In genomic region chr3:126441256-126441880, GRCh38 we compare ENCODE assay signal across 33 cellular contexts. TPM values are rescaled to one million over a fixed set of nuclear protein-coding genes. Genes with fewer than 3 reads are reported as not detected.
DNase-seq lines count a peak whose midpoint lies in the region; ATAC-seq and TF ChIP-seq lines count a peak whose summit lies in the region.
"Had no signal": no experiment of that assay in that cellular context is flagged by ENCODE, and none has a peak within 500 bp of the region (broad histone marks: within the 10 kb centered on the region; RNA-seq: fewer than 3 reads in every experiment).

No MANE protein-coding gene starts in this region.

- no TSS peak for BruUV-seq in Panc1 (replicated peaks; lab: Mats Ljungman, UMichigan)

- H3K27me3 ChIP-seq in Panc1 (ENCODE audit: control insufficient read depth, insufficient read depth, low read length) = no peaks in the 10 kb centered on the region
- H3K27me3 ChIP-seq: transverse colon had no signal

- no peak overlapping the region for H3K4me3 ChIP-seq in Panc1 (ENCODE audit: low read depth in 2 of 2, low read length in 2 of 2)
- H3K4me3 ChIP-seq: PC-9, smooth muscle cell, transverse colon had no signal

- no peaks in the 10 kb centered on the region for H3K9me3 ChIP-seq in Panc1 (ENCODE audit: control insufficient read depth, insufficient read depth, low read depth, low read length)
- H3K9me3 ChIP-seq: transverse colon had no signal

- ATAC-seq in Panc1 (peak; percentile 23; the same call in 1 of the 2 replicates), WTC11 (no peak), HG03196 (IDR thresholded peaks at IDR 0.05; ENCODE audit: unreplicated experiment) (no peak), left lobe of liver (no peak), GM21737 (IDR thresholded peaks at IDR 0.05; ENCODE audit: unreplicated experiment) (no peak)
- ATAC-seq in stimulated activated naive B cell treated with anti-CD40 and anti-IgM and Interleukin-4, amounts not matched to agents 10 μg/mL and 1 μg/mL and 100 μg/mL, for 72 hours (replicated peaks) = no peak
- ATAC-seq: HCT116; HepG2; naive thymus-derived CD8-positive, alpha-beta T cell had no signal

- no peak overlapping the region for H3K4me3 Mint-ChIP-seq in WTC11
- H3K4me3 Mint-ChIP-seq in stimulated activated naive B cell treated with anti-CD40 and anti-IgM and Interleukin-4, amounts not matched to agents 10 μg/mL and 1 μg/mL and 100 μg/mL, for 72 hours = no peak overlapping the region
- H3K4me3 Mint-ChIP-seq: activated CD4-positive, alpha-beta T cell treated with anti-CD3 and anti-CD28 coated beads, Interleukin-2, amount 10 ng/mL, durations not matched to agents 24 days and 14 days had no signal

- intact Hi-C loops in Panc1 (cut with micrococcal nuclease; ENCODE audit: unreplicated experiment) = no loop called here

- H3K4me1 Mint-ChIP-seq in WTC11 = peaks cover 26% of the 10 kb centered on the region
- H3K4me1 Mint-ChIP-seq in stimulated activated naive B cell treated with anti-CD40 and anti-IgM and Interleukin-4, amounts not matched to agents 10 μg/mL and 1 μg/mL and 100 μg/mL, for 72 hours = no peaks in the 10 kb centered on the region
- H3K4me1 Mint-ChIP-seq: activated CD4-positive, alpha-beta T cell treated with anti-CD3 and anti-CD28 coated beads, Interleukin-2, amount 10 ng/mL, durations not matched to agents 24 days and 14 days had no signal

- H3K9me3 Mint-ChIP-seq in WTC11 = no peaks in the 10 kb centered on the region
- H3K9me3 Mint-ChIP-seq in stimulated activated naive B cell treated with anti-CD40 and anti-IgM and Interleukin-4, amounts not matched to agents 10 μg/mL and 1 μg/mL and 100 μg/mL, for 72 hours = no peaks in the 10 kb centered on the region
- H3K9me3 Mint-ChIP-seq: activated CD4-positive, alpha-beta T cell treated with anti-CD3 and anti-CD28 coated beads, Interleukin-2, amount 10 ng/mL, durations not matched to agents 24 days and 14 days; naive thymus-derived CD8-positive, alpha-beta T cell had no signal

- in situ Hi-C loops in Panc1 (cut with HindIII; ENCODE audit: low pct_unique_long_range_greater_than_20kb, low sequenced_read_pairs) = no loop called here

- CTCF ChIA-PET in Panc1 (lab: Charles Lee) = no interaction called here
- CTCF ChIA-PET in WTC11 (lab: Charles Lee) = interaction anchor here (1.1 to 1.5 kb wide), 2 partner anchors 195 to 308 kb away, joined by 3 read pairs; no protein-coding TSS in a partner anchor

- no peaks in the 10 kb centered on the region for H3K36me3 ChIP-seq in Panc1 (ENCODE audit: control insufficient read depth, insufficient read depth, low read length)

- no peaks in the 10 kb centered on the region for H3K27me3 Mint-ChIP-seq in WTC11 (ENCODE audit: low read depth)
- no peaks in the 10 kb centered on the region for H3K27me3 Mint-ChIP-seq in stimulated activated naive B cell treated with anti-CD40 and anti-IgM and Interleukin-4, amounts not matched to agents 10 μg/mL and 1 μg/mL and 100 μg/mL, for 72 hours
- H3K27me3 Mint-ChIP-seq: activated CD4-positive, alpha-beta T cell treated with anti-CD3 and anti-CD28 coated beads, Interleukin-2, amount 10 ng/mL, durations not matched to agents 24 days and 14 days; naive thymus-derived CD8-positive, alpha-beta T cell had no signal

- no peaks in the 10 kb centered on the region for H3K4me1 ChIP-seq in Panc1 (ENCODE audit: control insufficient read depth, insufficient read depth, low read length)
- H3K4me1 ChIP-seq: transverse colon had no signal

- POLR2A ChIA-PET in Panc1 (lab: Charles Lee) (no interaction called here), WTC11 (lab: Charles Lee) (no interaction called here)

- H3K27ac ChIP-seq in Panc1 (ENCODE audit: low read length) = no peak overlapping the region
- H3K27ac ChIP-seq: C4-2B, PC-9, transverse colon, VCaP had no signal

- DNase-seq in Panc1 (ENCODE audit: low read depth, low spot score) (no peak), WTC11 (ENCODE audit: low spot score) (no peak), mesenteric fat pad (ENCODE audit: low spot score) (peak; percentile 69), left lobe of liver (ENCODE audit: low spot score) (no peak)
- DNase-seq in stimulated activated naive B cell treated with anti-CD40 and anti-IgM and Interleukin-4, amounts not matched to agents 10 μg/mL and 1 μg/mL and 100 μg/mL, for 72 hours = no peak
- DNase-seq: activated CD4-positive, alpha-beta T cell treated with anti-CD3 and anti-CD28 coated beads, Interleukin-2, amount 10 ng/mL, durations not matched to agents 24 days and 14 days; central memory CD4-positive, alpha-beta T cell; COR-L47; Karpas-422; NCI-H1417; NCI-H2029 treated with DMSO at 0.1 percent for 48 hours; NCI-H524 treated with DMSO at 0.1 percent for 48 hours; NK-92 treated with Interleukin-12 subunit alpha and Interleukin-12 subunit beta, amount 100 ng/mL, for 24 hours; PC-9; retina; SHP77 treated with DMSO at 0.1 percent for 48 hours; stimulated activated CD4-positive, alpha-beta T cell treated with anti-CD3 and anti-CD28 coated beads, Interleukin-1b, Interleukin-23, amount 100 ng/mL, for 48 hours; transverse colon had no signal

- peak overlapping the region; percentile 25; the same call in 1 of the 2 replicates for H3K27ac Mint-ChIP-seq in WTC11
- H3K27ac Mint-ChIP-seq in stimulated activated naive B cell treated with anti-CD40 and anti-IgM and Interleukin-4, amounts not matched to agents 10 μg/mL and 1 μg/mL and 100 μg/mL, for 72 hours = peak overlapping the region; percentile 75
- H3K27ac Mint-ChIP-seq: activated CD4-positive, alpha-beta T cell treated with anti-CD3 and anti-CD28 coated beads, Interleukin-2, amount 10 ng/mL, durations not matched to agents 24 days and 14 days had no signal

- no peak for TF ChIP-seq CTCF in Panc1 (IDR thresholded peaks at IDR 0.05)
- no peak for TF ChIP-seq CTCF in WTC11 (IDR thresholded peaks at IDR 0.05)

- peaks cover 12% of the 10 kb centered on the region; the same call in 1 of the 2 replicates for H3K36me3 Mint-ChIP-seq in WTC11
- H3K36me3 Mint-ChIP-seq in stimulated activated naive B cell treated with anti-CD40 and anti-IgM and Interleukin-4, amounts not matched to agents 10 μg/mL and 1 μg/mL and 100 μg/mL, for 72 hours = peaks cover 41 to 49% of the 10 kb centered on the region in 2 donors

TF ChIP-seq in WTC11, 78 proteins besides CTCF, POLR2A, EP300 and RAD21:
- TF ChIP-seq NR2C2 (CRISPR knock-in tag; IDR thresholded peaks at IDR 0.05) (no peak), ZNF138 (CRISPR knock-in tag; conservative IDR thresholded peaks at IDR 0.05) (no peak), SMAD4 (CRISPR knock-in tag; IDR thresholded peaks at IDR 0.05) (no peak), IRF2 (CRISPR knock-in tag; IDR thresholded peaks at IDR 0.05; ENCODE audit: borderline replicate concordance, low read depth) (no peak), TP53 (CRISPR knock-in tag; IDR thresholded peaks at IDR 0.05) (no peak)

RNA-seq across cellular contexts. Expression of gene ZXDC, which starts 34.3 kb away (rescaled TPM):
- total RNA-seq in Panc1 (2021; ENCODE audit: unreplicated experiment) = 33.3 TPM
- 23.0 TPM for polyA plus RNA-seq in Panc1 (2012; ENCODE audit: insufficient read length)
- 32.9 to 34.7 TPM (median 33.4 TPM) in 3 replicates for total RNA-seq in WTC11 (2021)
- total RNA-seq in mesenteric fat pad = 29.4 TPM
- 21.5 TPM for total RNA-seq in left lobe of liver

RNA-seq across cellular contexts. Expression of gene CFAP100, which starts 46.7 kb away (rescaled TPM):
- not detected for total RNA-seq in Panc1 (2021; ENCODE audit: unreplicated experiment)
- not detected for polyA plus RNA-seq in Panc1 (2012; ENCODE audit: insufficient read length)
- total RNA-seq in WTC11 (2021) = 0.41 TPM in 1 of 3 replicates, not detected in the others
- total RNA-seq in mesenteric fat pad = not detected
- not detected for total RNA-seq in left lobe of liver
- total RNA-seq: activated CD4-positive, alpha-beta T cell treated with anti-CD3 and anti-CD28 coated beads, Interleukin-2, amount 10 ng/mL, durations not matched to agents 24 days and 14 days; fibroblast of villous mesenchyme; G401; HepG2; liver; mononuclear cell; naive thymus-derived CD8-positive, alpha-beta T cell; osteoblast; PC-9; smooth muscle cell; transverse colon had no signal
- polyA plus RNA-seq: esophagus; keratinocyte; liver; naive thymus-derived CD8-positive, alpha-beta T cell; smooth muscle cell had no signal
